ENCODE assay signal across 19 cellular contexts in genomic region chr2:121359170-121359569, GRCh38.
A peak's percentile ranks its signal among the peaks of the same experiment; 100 is the strongest.
DNase-seq lines count a peak whose midpoint lies in the region; ATAC-seq and TF ChIP-seq lines count a peak whose summit lies in the region.
"Had no signal": no experiment of that assay in that cellular context is flagged by ENCODE, and none has a peak within 500 bp of the region (broad histone marks: within the 10 kb centered on the region; RNA-seq: fewer than 3 reads in every experiment).

No MANE protein-coding gene starts in this region.

- H3K27me3 ChIP-seq in ACC112 (ENCODE audit: insufficient read depth, low read length): no peaks in the 10 kb centered on the region
- H3K27me3 ChIP-seq in psoas muscle (ENCODE audit: insufficient read depth in 3 of 3, low read length in 2 of 3): no peaks in the 10 kb centered on the region
- no peaks in the 10 kb centered on the region for H3K27me3 ChIP-seq in MM.1S (replicated peaks; ENCODE audit: insufficient read depth, low read length)
- no peaks in the 10 kb centered on the region for H3K27me3 ChIP-seq in BE2C
- H3K27me3 ChIP-seq: BLaER1 treated with 17β-estradiol and CSF1 and Interleukin-3, amounts not matched to agents 10 nM and 100 nM had no signal

- H3K36me3 Mint-ChIP-seq in HFFc6 (ENCODE audit: low read depth): peaks cover 25% of the 10 kb centered on the region

- no peaks in the 10 kb centered on the region for H3K9me3 ChIP-seq in psoas muscle
- H3K9me3 ChIP-seq in MM.1S (replicated peaks; ENCODE audit: insufficient read depth, low read length): no peaks in the 10 kb centered on the region
- no peaks in the 10 kb centered on the region for H3K9me3 ChIP-seq in BE2C
- H3K9me3 ChIP-seq: BLaER1 treated with 17β-estradiol and CSF1 and Interleukin-3, amounts not matched to agents 10 nM and 100 nM; HAP-1 had no signal

- H3F3A ChIP-seq in MM.1S (ENCODE audit: insufficient read depth, low read length): no peaks in the 10 kb centered on the region

- ATAC-seq in SK-N-SH treated with all-trans-retinoic acid at 6 μM for 48 hours (no peak), psoas muscle (no peak)

- peak overlapping the region; percentile 31 for H3K27ac Mint-ChIP-seq in HFFc6
- H3K27ac Mint-ChIP-seq: B cell; CD4-positive, alpha-beta T cell had no signal

- H3K36me3 ChIP-seq in ACC112 (ENCODE audit: insufficient read depth, low read length): peaks cover 20% of the 10 kb centered on the region
- peaks cover 7 to 55% of the 10 kb centered on the region in 2 donors for H3K36me3 ChIP-seq in psoas muscle (ENCODE audit: insufficient read depth in 1 of 2, low read depth in 1 of 2)
- H3K36me3 ChIP-seq in MM.1S (replicated peaks; ENCODE audit: insufficient read depth, low read length): no peaks in the 10 kb centered on the region; the same call in 1 of the 2 replicates
- no peaks in the 10 kb centered on the region; the same call in 1 of the 2 replicates for H3K36me3 ChIP-seq in BE2C

- DNase-seq in HFFc6: no peak
- no peak for DNase-seq in psoas muscle
- DNase-seq in NCI-H1694 treated with DMSO at 0.1 percent for 48 hours (lab: John Stamatoyannopoulos, UW): no peak
- DNase-seq in MM.1S: no peak
- DNase-seq in T-helper 2 cell: no peak
- no peak for DNase-seq in BE2C
- DNase-seq: CD4-positive, alpha-beta T cell; CD8-positive, alpha-beta memory T cell; DMS 273 treated with DMSO at 0.1 percent for 48 hours; DMS79; EL; GDM1; GOT3 had no signal

- no peak overlapping the region for H3K4me2 ChIP-seq in MM.1S (ENCODE audit: low read depth, low read length)
- H3K4me2 ChIP-seq: BLaER1 treated with 17β-estradiol and CSF1 and Interleukin-3, amounts not matched to agents 10 nM and 100 nM had no signal

- H3K9me3 Mint-ChIP-seq in HFFc6: no peaks in the 10 kb centered on the region
- H3K9me3 Mint-ChIP-seq: CD14-positive monocyte; CD4-positive, alpha-beta T cell; CD8-positive, alpha-beta memory T cell had no signal

- peak overlapping the region; percentile 93 for H3K27ac ChIP-seq in ACC112 (ENCODE audit: low read depth, low read length)
- H3K27ac ChIP-seq in psoas muscle: peak overlapping the region; percentile 57
- no peak overlapping the region for H3K27ac ChIP-seq in MM.1S (ENCODE audit: low read length)
- H3K27ac ChIP-seq: BLaER1 treated with 17β-estradiol and CSF1 and Interleukin-3, amounts not matched to agents 10 nM and 100 nM had no signal

- H2AFZ ChIP-seq in ACC112 (ENCODE audit: low read length, unreplicated experiment): no peak overlapping the region
- no peak overlapping the region for H2AFZ ChIP-seq in MM.1S (ENCODE audit: low read length)

- H3K4me3 Mint-ChIP-seq in HFFc6: no peak overlapping the region
- H3K4me3 Mint-ChIP-seq: B cell; CD14-positive monocyte; CD4-positive, alpha-beta T cell; CD8-positive, alpha-beta memory T cell had no signal

- 94 to 100% (median 99%) methylated on average over 1 of the region's 1 CpG for WGBS in psoas muscle, 3 donors

- no peaks in the 10 kb centered on the region for H4K20me1 ChIP-seq in MM.1S (ENCODE audit: insufficient read depth, low read length)

- TF ChIP-seq CTCF in HFFc6 (IDR thresholded peaks at IDR 0.05) (no peak), psoas muscle (IDR thresholded peaks at IDR 0.05) (no peak), MM.1S (IDR thresholded peaks at IDR 0.05; ENCODE audit: low read length) (no peak), BE2C (IDR thresholded peaks at IDR 0.05; ENCODE audit: low read depth, low read length) (no peak)

- H3K4me3 ChIP-seq in ACC112 (ENCODE audit: low read depth, low read length) (no peak overlapping the region), psoas muscle (no peak overlapping the region), MM.1S (ENCODE audit: low read length) (no peak overlapping the region), BE2C (ENCODE audit: low read depth, low read length) (no peak overlapping the region)
- H3K4me3 ChIP-seq: BLaER1 treated with 17β-estradiol and CSF1 and Interleukin-3, amounts not matched to agents 10 nM and 100 nM; HAP-1 had no signal

- H3K27me3 Mint-ChIP-seq in HFFc6 (ENCODE audit: insufficient read depth): peaks cover 2% of the 10 kb centered on the region
- H3K27me3 Mint-ChIP-seq: B cell; CD4-positive, alpha-beta T cell; CD8-positive, alpha-beta memory T cell had no signal

- H3K79me2 ChIP-seq in ACC112 (ENCODE audit: control insufficient read depth, insufficient read depth, low read length, unreplicated experiment) (no peaks in the 10 kb centered on the region), MM.1S (ENCODE audit: low read length) (no peaks in the 10 kb centered on the region)

- peaks cover 61% of the 10 kb centered on the region for H3K4me1 ChIP-seq in ACC112 (ENCODE audit: control insufficient read depth, insufficient read depth, low read length, unreplicated experiment)
- peaks cover 39% of the 10 kb centered on the region for H3K4me1 ChIP-seq in psoas muscle
- no peaks in the 10 kb centered on the region for H3K4me1 ChIP-seq in MM.1S (ENCODE audit: low read length)
- H3K4me1 ChIP-seq in BE2C: no peaks in the 10 kb centered on the region
- H3K4me1 ChIP-seq: BLaER1 treated with 17β-estradiol and CSF1 and Interleukin-3, amounts not matched to agents 10 nM and 100 nM; HAP-1 had no signal

- peaks cover 78% of the 10 kb centered on the region for H3K4me1 Mint-ChIP-seq in HFFc6 (ENCODE audit: low read depth)
- H3K4me1 Mint-ChIP-seq: B cell, CD14-positive monocyte had no signal

- no peaks in the 10 kb centered on the region for H3K9me2 ChIP-seq in MM.1S (replicated peaks; ENCODE audit: insufficient read depth, low read length)

- intact Hi-C loops in psoas muscle (cut with DNase I): loop anchor here (5.0 to 10.0 kb wide), 2 partner anchors 272 to 664 kb away; no protein-coding TSS in a partner anchor

- no peak overlapping the region for H3K9ac ChIP-seq in MM.1S (ENCODE audit: low read length)
- H3K9ac ChIP-seq: BLaER1 treated with 17β-estradiol and CSF1 and Interleukin-3, amounts not matched to agents 10 nM and 100 nM had no signal

TF ChIP-seq in SK-N-SH treated with all-trans-retinoic acid at 6 μM for 48 hours, 23 proteins besides CTCF, POLR2A, EP300 and RAD21:
- TF ChIP-seq PPARA (CRISPR knock-in tag; IDR thresholded peaks at IDR 0.05; ENCODE audit: borderline replicate concordance) (no peak), TCF4 (CRISPR knock-in tag; IDR thresholded peaks at IDR 0.05; ENCODE audit: borderline replicate concordance) (peak; percentile 47; the same call in 1 of the 2 replicates)
